Comparison of ENCODE assay signal across 8 cellular contexts in the genomic region with DNA sequence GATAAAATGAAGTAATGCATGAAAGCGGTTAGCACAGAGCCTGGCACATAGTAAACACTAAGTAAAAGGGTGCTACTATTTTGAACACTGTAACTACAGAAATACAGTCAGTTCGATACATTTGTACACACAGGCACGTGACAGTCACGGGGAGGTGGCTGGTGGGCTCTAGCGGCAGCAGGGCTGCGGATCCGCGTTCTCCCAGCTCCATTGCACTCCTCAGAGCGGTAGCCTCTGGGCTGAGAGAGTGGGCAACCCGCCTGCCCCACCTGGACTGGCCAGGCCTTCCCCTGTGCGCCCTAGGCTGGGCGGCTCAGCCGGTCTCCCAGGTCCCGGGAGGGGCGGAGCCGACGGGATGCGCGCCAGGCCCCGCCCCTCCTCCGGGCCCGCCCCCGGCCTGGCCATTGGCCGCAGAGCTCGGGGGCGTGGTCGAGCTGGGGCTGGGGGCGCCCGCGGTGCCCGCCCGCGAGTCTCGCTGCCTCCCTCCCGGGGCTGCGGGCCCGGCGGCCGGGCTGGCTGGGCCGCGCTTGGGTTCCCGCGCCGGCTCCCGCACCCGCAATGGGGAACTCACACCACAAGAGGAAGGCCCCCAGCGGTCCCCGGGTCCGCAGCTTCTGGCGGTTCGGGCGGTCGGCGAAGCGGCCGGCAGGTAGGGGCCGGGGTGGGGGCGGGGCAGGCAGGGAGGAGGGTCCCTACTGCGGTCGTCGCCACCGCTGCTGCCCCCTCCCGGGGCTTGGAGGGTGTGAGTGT. TPM values are rescaled to one million over a fixed set of nuclear protein-coding genes. Genes with fewer than 3 reads are reported as not detected.
DNase-seq lines count a peak whose midpoint lies in the region; ATAC-seq, FAIRE-seq and TF ChIP-seq lines count a peak whose summit lies in the region.

No MANE protein-coding gene starts in this region.

- H3K27me3 Mint-ChIP-seq in astrocyte (ENCODE audit: low read depth, unreplicated experiment) = no peaks in the 10 kb centered on the region

- DNase-seq in Right ventricle myocardium inferior (ENCODE audit: missing footprints) (peak; percentile 70), cardiac septum (ENCODE audit: low spot score) (no peak), MG63 (peak; percentile 62), T-helper 22 cell (ENCODE audit: low read depth) (peak; percentile 58), astrocyte (ENCODE audit: low read depth) (peak; percentile 26), hypothalamus (lab: John Stamatoyannopoulos, UW) (peak in 39 of 51 donors; percentile 4 to 82 (median 47)), retinal pigment epithelial cell (ENCODE audit: low read depth) (no peak), NCI-H1694 (lab: John Stamatoyannopoulos, UW) (no peak)

- H3K27me3 ChIP-seq in MG63 (no peaks in the 10 kb centered on the region), astrocyte (ENCODE audit: insufficient read depth, low read length) (no peaks in the 10 kb centered on the region)

- no peak for TF ChIP-seq CTCF in astrocyte (IDR thresholded peaks at IDR 0.05; ENCODE audit: insufficient read depth, low read depth, low read length)
- TF ChIP-seq CTCF in retinal pigment epithelial cell (conservative IDR thresholded peaks at IDR 0.05; ENCODE audit: low read depth, low read length) = no peak

- peaks cover 15% of the 10 kb centered on the region for H4K20me1 ChIP-seq in astrocyte (ENCODE audit: insufficient read depth, low read length)

- H3K27ac ChIP-seq in astrocyte (ENCODE audit: low read depth, low read length) = peak overlapping the region; percentile 41

- H3K4me2 ChIP-seq in astrocyte (ENCODE audit: low read length) = peak overlapping the region; percentile 99

- peak overlapping the region; percentile 92 for H2AFZ ChIP-seq in astrocyte (ENCODE audit: low read depth, low read length)

- peak overlapping the region; percentile 87 for H3K4me3 Mint-ChIP-seq in astrocyte (ENCODE audit: unreplicated experiment)

- peaks cover 4% of the 10 kb centered on the region for H3K36me3 Mint-ChIP-seq in astrocyte (ENCODE audit: low read depth, unreplicated experiment)

- H3K36me3 ChIP-seq in MG63 = no peaks in the 10 kb centered on the region
- no peaks in the 10 kb centered on the region for H3K36me3 ChIP-seq in astrocyte (ENCODE audit: insufficient read depth, low read length)

- peak overlapping the region; percentile 82 for H3K9ac ChIP-seq in astrocyte (ENCODE audit: low read length)

- H3K4me1 ChIP-seq in astrocyte (ENCODE audit: insufficient read depth, low read length) = peaks cover 17% of the 10 kb centered on the region

- H3K27ac Mint-ChIP-seq in astrocyte (ENCODE audit: unreplicated experiment) = no peak overlapping the region

- H3K9me3 ChIP-seq in MG63 (no peaks in the 10 kb centered on the region), astrocyte (ENCODE audit: insufficient read depth, low read depth, low read length) (no peaks in the 10 kb centered on the region)

- H3K9me3 Mint-ChIP-seq in astrocyte (ENCODE audit: unreplicated experiment) = peaks cover 2% of the 10 kb centered on the region

- H3K4me1 Mint-ChIP-seq in astrocyte (ENCODE audit: low read depth, unreplicated experiment) = peaks cover 17% of the 10 kb centered on the region

- H3K79me2 ChIP-seq in astrocyte (ENCODE audit: insufficient read depth, low read length) = peaks cover 34% of the 10 kb centered on the region

- ATAC-seq in Right ventricle myocardium inferior = peak; percentile 91

- FAIRE-seq in astrocyte (lab: Jason Lieb, UNC) = no peak

- peak overlapping the region; percentile 40 for H3K4me3 ChIP-seq in MG63
- peak overlapping the region; percentile 80 for H3K4me3 ChIP-seq in astrocyte (ENCODE audit: insufficient read depth, low read depth, low read length)
- H3K4me3 ChIP-seq in retinal pigment epithelial cell (ENCODE audit: low read length) = peak overlapping the region; percentile 73

- intact Hi-C loops in Right ventricle myocardium inferior (cut with DNase I) = no loop called here
- intact Hi-C loops in cardiac septum (cut with DNase I) = no loop called here

RNA-seq across cellular contexts. Expression of a gene that starts 51.1 kb away (rescaled TPM):
- 24.7 TPM for total RNA-seq in Right ventricle myocardium inferior
- 18.2 TPM for total RNA-seq in cardiac septum
- total RNA-seq in MG63 (2014; rRNA removed; shearing (Covaris generic); ENCODE audit: low replicate concordance) = 50.0 and 51.2 TPM in 2 replicates
- total RNA-seq in astrocyte = 20.6 and 23.7 TPM in 2 replicates

Comparison
In these comparisons a context has a peak if more than half of its experiments do, and no peak if none do; other contexts are left out.
1. DNase-seq: peak in Right ventricle myocardium inferior (single experiment), MG63 (single experiment), T-helper 22 cell (single experiment), astrocyte (single experiment) and hypothalamus (39 of 51); none in cardiac septum (single experiment), retinal pigment epithelial cell (single experiment) and NCI-H1694 (single experiment).
2. Peak in every context shown above with its lines, with median percentiles within 50 percentile points of each other: H3K4me3 ChIP-seq.